ENCODE assay signal across 1 cellular context in genomic region chr19:40038047-40038446, GRCh38. TPM values are rescaled to one million over a fixed set of nuclear protein-coding genes. Genes with fewer than 3 reads are reported as not detected.
"Had no signal": no experiment of that assay in that cellular context is flagged by ENCODE, and none has a peak within 500 bp of the region (broad histone marks: within the 10 kb centered on the region; RNA-seq: fewer than 3 reads in every experiment).

No MANE protein-coding gene starts in this region.

RNA-seq across cellular contexts. Expression of gene ZNF546, which starts 41.2 kb away (rescaled TPM):
- total RNA-seq: HT-29 had no signal
